Comparison of ENCODE assay signal across 8 cellular contexts in genomic region chr20:50111120-50111828, GRCh38. TPM values are rescaled to one million over a fixed set of nuclear protein-coding genes. Genes with fewer than 3 reads are reported as not detected.
DNase-seq lines count a peak whose midpoint lies in the region; ATAC-seq and TF ChIP-seq lines count a peak whose summit lies in the region.

No MANE protein-coding gene starts in this region.

- peak overlapping the region; percentile 98 for H3K27ac Mint-ChIP-seq in activated T-helper 17 cell treated with anti-CD3 and anti-CD28 coated beads, Interleukin-2, amount 50 U/mL, for 72 hours

- H3K9me3 ChIP-seq in left ventricle myocardium inferior (replicated peaks) = no peaks in the 10 kb centered on the region
- no peaks in the 10 kb centered on the region for H3K9me3 ChIP-seq in iPS-18a (ENCODE audit: control insufficient read depth, low read depth, low read length)

- H3K27me3 Mint-ChIP-seq in activated T-helper 17 cell treated with anti-CD3 and anti-CD28 coated beads, Interleukin-2, amount 50 U/mL, for 72 hours = no peaks in the 10 kb centered on the region

- no peak for DNase-seq in left ventricle myocardium inferior
- no peak for DNase-seq in Right ventricle myocardium inferior (ENCODE audit: missing footprints)
- DNase-seq in stimulated activated CD4-positive, alpha-beta T cell treated with anti-CD3 and anti-CD28 coated beads, Interleukin-4, amount 100 ng/mL, for 4 hours = peak; percentile 15 to 37
- DNase-seq in mesenteric fat pad (ENCODE audit: low spot score) = no peak
- DNase-seq in GF-D8 (lab: John Stamatoyannopoulos, UW) = no peak

- H3K4me1 Mint-ChIP-seq in activated T-helper 17 cell treated with anti-CD3 and anti-CD28 coated beads, Interleukin-2, amount 50 U/mL, for 72 hours = peaks cover 63% of the 10 kb centered on the region

- no peak overlapping the region for H3K9ac ChIP-seq in iPS-18a (ENCODE audit: low read length)

- no peaks in the 10 kb centered on the region for H3K9me3 Mint-ChIP-seq in activated T-helper 17 cell treated with anti-CD3 and anti-CD28 coated beads, Interleukin-2, amount 50 U/mL, for 72 hours

- peak overlapping the region; percentile 99 for H3K27ac ChIP-seq in left ventricle myocardium inferior (replicated peaks)
- no peak overlapping the region for H3K27ac ChIP-seq in iPS-18a (ENCODE audit: low read length)

- intact Hi-C loops in left ventricle myocardium inferior (cut with micrococcal nuclease) = no loop called here
- intact Hi-C loops in Right ventricle myocardium inferior (cut with DNase I) = loop anchor here (10.0 kb wide), 1 partner anchor 624 kb away; the partner anchor contains the start of gene PARD6B

- H3K36me3 ChIP-seq in left ventricle myocardium inferior (no peaks in the 10 kb centered on the region), iPS-18a (ENCODE audit: control insufficient read depth, low read depth, low read length) (peaks cover 8% of the 10 kb centered on the region)

- no peak for ATAC-seq in Right ventricle myocardium inferior
- ATAC-seq in activated T-helper 17 cell treated with anti-CD3 and anti-CD28 coated beads, Interleukin-2, amount 50 U/mL, for 72 hours (replicated peaks) = peak; percentile 57
- ATAC-seq in GM18498 (IDR thresholded peaks at IDR 0.05; ENCODE audit: unreplicated experiment) = no peak

- peak overlapping the region; percentile 95 for H3K4me3 Mint-ChIP-seq in activated T-helper 17 cell treated with anti-CD3 and anti-CD28 coated beads, Interleukin-2, amount 50 U/mL, for 72 hours

- H3K27me3 ChIP-seq in left ventricle myocardium inferior (ENCODE audit: low read depth) (no peaks in the 10 kb centered on the region), iPS-18a (ENCODE audit: control insufficient read depth, insufficient read depth, low read length) (no peaks in the 10 kb centered on the region)

- H3K4me3 ChIP-seq in left ventricle myocardium inferior (peak overlapping the region; percentile 99), iPS-18a (ENCODE audit: low read length) (peak overlapping the region; percentile 78)

- no peak for TF ChIP-seq CTCF in left ventricle myocardium inferior (IDR thresholded peaks at IDR 0.05; ENCODE audit: borderline replicate concordance)

- peaks cover 64% of the 10 kb centered on the region for H3K36me3 Mint-ChIP-seq in activated T-helper 17 cell treated with anti-CD3 and anti-CD28 coated beads, Interleukin-2, amount 50 U/mL, for 72 hours (ENCODE audit: low read depth)

- peaks cover 96% of the 10 kb centered on the region for H3K4me1 ChIP-seq in left ventricle myocardium inferior
- peaks cover 20% of the 10 kb centered on the region for H3K4me1 ChIP-seq in iPS-18a (ENCODE audit: control insufficient read depth, low read depth, low read length)

RNA-seq across cellular contexts. Expression of gene UBE2V1, which starts 1.7 kb away (rescaled TPM):
- 77.1 TPM for total RNA-seq in left ventricle myocardium inferior
- 74.3 TPM for total RNA-seq in Right ventricle myocardium inferior
- total RNA-seq in activated T-helper 17 cell treated with anti-CD3 and anti-CD28 coated beads, Interleukin-2, amount 50 U/mL, for 72 hours = 100 to 1,000 TPM; 197 to 205 TPM
- total RNA-seq in mesenteric fat pad = 89.0 TPM

RNA-seq across cellular contexts. Expression of gene PEDS1, which starts 42.2 kb away (rescaled TPM):
- total RNA-seq in left ventricle myocardium inferior (17.3 TPM), Right ventricle myocardium inferior (31.2 TPM), mesenteric fat pad (44.1 TPM)
- 10 to 100 TPM; 13.1 to 22.0 TPM for total RNA-seq in activated T-helper 17 cell treated with anti-CD3 and anti-CD28 coated beads, Interleukin-2, amount 50 U/mL, for 72 hours

Comparison
In these comparisons a context has a peak if more than half of its experiments do, and no peak if none do; other contexts are left out.
1. DNase-seq: peak in stimulated activated CD4-positive, alpha-beta T cell treated with anti-CD3 and anti-CD28 coated beads, Interleukin-4, amount 100 ng/mL, for 4 hours (2 of 2); none in left ventricle myocardium inferior (single experiment), Right ventricle myocardium inferior (single experiment), mesenteric fat pad (single experiment) and GF-D8 (single experiment).